Comparison of ENCODE assay signal across 16 cellular contexts in the genomic region with DNA sequence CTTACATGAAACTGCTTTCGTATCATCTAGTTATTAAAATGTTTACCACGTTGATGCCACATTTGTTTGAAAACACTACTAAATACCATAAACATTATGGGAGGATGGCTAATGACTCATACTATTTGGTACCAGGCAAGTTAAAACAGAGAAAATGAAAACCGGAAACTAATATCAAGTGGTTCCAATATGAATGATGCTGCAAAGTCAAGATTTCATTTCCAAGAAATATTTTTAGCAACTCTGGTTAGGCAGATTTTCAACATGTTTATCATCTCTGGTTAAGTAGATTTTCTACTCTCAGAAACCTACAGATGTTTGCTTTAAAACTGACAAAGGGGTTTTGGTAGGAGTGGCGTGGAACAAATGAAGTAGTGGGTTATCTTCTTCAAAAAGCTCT. TPM values are rescaled to one million over a fixed set of nuclear protein-coding genes. Genes with fewer than 3 reads are reported as not detected.
DNase-seq lines count a peak whose midpoint lies in the region; ATAC-seq and TF ChIP-seq lines count a peak whose summit lies in the region.
"Had no signal": no experiment of that assay in that cellular context is flagged by ENCODE, and none has a peak within 500 bp of the region (broad histone marks: within the 10 kb centered on the region; RNA-seq: fewer than 3 reads in every experiment).

No MANE protein-coding gene starts in this region.

- H3K4me1 Mint-ChIP-seq in activated CD4-positive, alpha-beta T cell treated with anti-CD3 and anti-CD28 coated beads, Interleukin-2, amount 10 ng/mL, durations not matched to agents 7 days and 5 days = peaks cover 35% of the 10 kb centered on the region
- peaks cover 24% of the 10 kb centered on the region for H3K4me1 Mint-ChIP-seq in T-helper 2 cell treated with Interferon-gamma antibody and Interleukin-4, amounts not matched to agents 5 μg/mL and 100 μg/mL, for 36 hours (ENCODE audit: low read depth)
- H3K4me1 Mint-ChIP-seq in osteocyte (ENCODE audit: unreplicated experiment) = peaks cover 46% of the 10 kb centered on the region
- H3K4me1 Mint-ChIP-seq in activated naive CD4-positive, alpha-beta T cell treated with anti-CD3 and anti-CD28 coated beads, Interleukin-2, amount 10 ng/mL, durations not matched to agents 7 days and 5 days = peaks cover 38% of the 10 kb centered on the region

- CTCF ChIA-PET in activated CD4-positive, alpha-beta T cell treated with anti-CD3 and anti-CD28 coated beads, Interleukin-2, amount 10 ng/mL, durations not matched to agents 7 days and 5 days (lab: Charles Lee) = interaction anchor here (1.5 kb wide), 1 partner anchor 19 kb away, joined by 4 read pairs; no protein-coding TSS in a partner anchor
- CTCF ChIA-PET in activated naive CD4-positive, alpha-beta T cell treated with anti-CD3 and anti-CD28 coated beads, Interleukin-2, amount 10 ng/mL, durations not matched to agents 7 days and 5 days (lab: Charles Lee) = no interaction called here

- no peaks in the 10 kb centered on the region for H3K9me3 Mint-ChIP-seq in activated CD4-positive, alpha-beta T cell treated with anti-CD3 and anti-CD28 coated beads, Interleukin-2, amount 10 ng/mL, durations not matched to agents 7 days and 5 days
- H3K9me3 Mint-ChIP-seq in T-helper 2 cell treated with Interferon-gamma antibody and Interleukin-4, amounts not matched to agents 5 μg/mL and 100 μg/mL, for 36 hours = no peaks in the 10 kb centered on the region
- H3K9me3 Mint-ChIP-seq in osteocyte (ENCODE audit: unreplicated experiment) = no peaks in the 10 kb centered on the region
- no peaks in the 10 kb centered on the region for H3K9me3 Mint-ChIP-seq in activated naive CD4-positive, alpha-beta T cell treated with anti-CD3 and anti-CD28 coated beads, Interleukin-2, amount 10 ng/mL, durations not matched to agents 7 days and 5 days
- H3K9me3 Mint-ChIP-seq: activated naive CD4-positive, alpha-beta T cell treated with anti-CD3 and anti-CD28 coated beads for 36 hours had no signal

- ATAC-seq in HG03060 (IDR thresholded peaks at IDR 0.05; ENCODE audit: low read depth, unreplicated experiment) (peak; percentile 47), HG03354 (IDR thresholded peaks at IDR 0.05; ENCODE audit: poor library complexity, severe bottlenecking, unreplicated experiment) (no peak)
- ATAC-seq: HepG2, sciatic nerve had no signal

- peak overlapping the region; percentile 63 for H3K27ac Mint-ChIP-seq in activated CD4-positive, alpha-beta T cell treated with anti-CD3 and anti-CD28 coated beads, Interleukin-2, amount 10 ng/mL, durations not matched to agents 7 days and 5 days
- H3K27ac Mint-ChIP-seq in T-helper 2 cell treated with Interferon-gamma antibody and Interleukin-4, amounts not matched to agents 5 μg/mL and 100 μg/mL, for 36 hours = peak overlapping the region; percentile 6
- peak overlapping the region; percentile 47 for H3K27ac Mint-ChIP-seq in osteocyte (ENCODE audit: unreplicated experiment)
- no peak overlapping the region for H3K27ac Mint-ChIP-seq in activated naive CD4-positive, alpha-beta T cell treated with anti-CD3 and anti-CD28 coated beads, Interleukin-2, amount 10 ng/mL, durations not matched to agents 7 days and 5 days
- H3K27ac Mint-ChIP-seq: activated naive CD4-positive, alpha-beta T cell treated with anti-CD3 and anti-CD28 coated beads for 36 hours had no signal

- no peak for TF ChIP-seq CTCF in osteocyte (IDR thresholded peaks at IDR 0.05)

- no peak overlapping the region for H3K4me3 Mint-ChIP-seq in activated CD4-positive, alpha-beta T cell treated with anti-CD3 and anti-CD28 coated beads, Interleukin-2, amount 10 ng/mL, durations not matched to agents 7 days and 5 days
- peak overlapping the region; percentile 31 for H3K4me3 Mint-ChIP-seq in T-helper 2 cell treated with Interferon-gamma antibody and Interleukin-4, amounts not matched to agents 5 μg/mL and 100 μg/mL, for 36 hours
- no peak overlapping the region for H3K4me3 Mint-ChIP-seq in osteocyte (ENCODE audit: unreplicated experiment)
- H3K4me3 Mint-ChIP-seq in activated naive CD4-positive, alpha-beta T cell treated with anti-CD3 and anti-CD28 coated beads, Interleukin-2, amount 10 ng/mL, durations not matched to agents 7 days and 5 days = no peak overlapping the region
- H3K4me3 Mint-ChIP-seq: activated naive CD4-positive, alpha-beta T cell treated with anti-CD3 and anti-CD28 coated beads for 36 hours had no signal

- DNase-seq in activated CD4-positive, alpha-beta T cell treated with anti-CD3 and anti-CD28 coated beads, Interleukin-2, amount 10 ng/mL, durations not matched to agents 7 days and 5 days = no peak
- no peak for DNase-seq in activated CD4-positive, alpha-beta T cell treated with anti-CD3 and anti-CD28 coated beads, Interleukin-2, amount 50 U/mL, for 48 hours
- DNase-seq in T-helper 2 cell treated with Interferon-gamma antibody and Interleukin-4, amounts not matched to agents 5 μg/mL and 100 μg/mL, for 36 hours (ENCODE audit: low spot score) = no peak
- DNase-seq in osteocyte (ENCODE audit: extremely low spot score, unreplicated experiment) (no peak), NCI-H774 (lab: John Stamatoyannopoulos, UW) (no peak)
- DNase-seq in activated naive CD4-positive, alpha-beta T cell treated with anti-CD3 and anti-CD28 coated beads, Interleukin-2, amount 10 ng/mL, durations not matched to agents 7 days and 5 days = no peak
- DNase-seq: activated CD4-positive, CD25-positive, alpha-beta regulatory T cell; activated naive CD4-positive, alpha-beta T cell treated with anti-CD3 and anti-CD28 coated beads for 36 hours; islet precursor cell; NCI-H1436; NCI-H82; trophoblast cell had no signal

- H3K36me3 Mint-ChIP-seq in activated CD4-positive, alpha-beta T cell treated with anti-CD3 and anti-CD28 coated beads, Interleukin-2, amount 10 ng/mL, durations not matched to agents 7 days and 5 days (ENCODE audit: low read depth) = peaks cover 11% of the 10 kb centered on the region
- peaks cover 9% of the 10 kb centered on the region for H3K36me3 Mint-ChIP-seq in T-helper 2 cell treated with Interferon-gamma antibody and Interleukin-4, amounts not matched to agents 5 μg/mL and 100 μg/mL, for 36 hours (ENCODE audit: low read depth)
- H3K36me3 Mint-ChIP-seq in osteocyte (ENCODE audit: unreplicated experiment) = no peaks in the 10 kb centered on the region
- H3K36me3 Mint-ChIP-seq in activated naive CD4-positive, alpha-beta T cell treated with anti-CD3 and anti-CD28 coated beads, Interleukin-2, amount 10 ng/mL, durations not matched to agents 7 days and 5 days = peaks cover 13% of the 10 kb centered on the region

- H3K27me3 Mint-ChIP-seq in activated CD4-positive, alpha-beta T cell treated with anti-CD3 and anti-CD28 coated beads, Interleukin-2, amount 10 ng/mL, durations not matched to agents 7 days and 5 days = peaks cover 18% of the 10 kb centered on the region
- peaks cover 14% of the 10 kb centered on the region for H3K27me3 Mint-ChIP-seq in T-helper 2 cell treated with Interferon-gamma antibody and Interleukin-4, amounts not matched to agents 5 μg/mL and 100 μg/mL, for 36 hours (ENCODE audit: low read depth)
- no peaks in the 10 kb centered on the region for H3K27me3 Mint-ChIP-seq in osteocyte (ENCODE audit: unreplicated experiment)
- H3K27me3 Mint-ChIP-seq in activated naive CD4-positive, alpha-beta T cell treated with anti-CD3 and anti-CD28 coated beads, Interleukin-2, amount 10 ng/mL, durations not matched to agents 7 days and 5 days = peaks cover 25% of the 10 kb centered on the region

- POLR2A ChIA-PET in activated CD4-positive, alpha-beta T cell treated with anti-CD3 and anti-CD28 coated beads, Interleukin-2, amount 10 ng/mL, durations not matched to agents 7 days and 5 days (lab: Charles Lee) = interaction anchor here (0.6 kb wide), 1 partner anchor 79 kb away, joined by 4 read pairs; no protein-coding TSS in a partner anchor

RNA-seq across cellular contexts. Expression of gene F2R, which starts 4.9 kb away (rescaled TPM):
- total RNA-seq in activated CD4-positive, alpha-beta T cell treated with anti-CD3 and anti-CD28 coated beads, Interleukin-2, amount 10 ng/mL, durations not matched to agents 7 days and 5 days = 1 to 10 TPM; 5.9 to 7.3 TPM
- total RNA-seq in osteocyte = 108 and 113 TPM in 2 replicates

Comparison
In these comparisons a context has a peak if more than half of its experiments do, and no peak if none do; other contexts are left out.
1. RNA of gene F2R, which starts 4.9 kb away (total RNA-seq): 108 to 113 TPM in osteocyte; 5.9 to 7.3 TPM in activated CD4-positive, alpha-beta T cell treated with anti-CD3 and anti-CD28 coated beads, Interleukin-2, amount 10 ng/mL, durations not matched to agents 7 days and 5 days; every median in the first group is over 10 times any median in the second.